15 cellular contexts compared by ENCODE assay signal in genomic region chr2:108412995-108413726, GRCh38. TPM values are rescaled to one million over a fixed set of nuclear protein-coding genes. Genes with fewer than 3 reads are reported as not detected.
A peak's percentile ranks its signal among the peaks of the same experiment; 100 is the strongest.
DNase-seq lines count a peak whose midpoint lies in the region; FAIRE-seq and TF ChIP-seq lines count a peak whose summit lies in the region.
"Had no signal": no experiment of that assay in that cellular context is flagged by ENCODE, and none has a peak within 500 bp of the region (broad histone marks: within the 10 kb centered on the region; RNA-seq: fewer than 3 reads in every experiment).

No MANE protein-coding gene starts in this region.

- peaks cover 5% of the 10 kb centered on the region; the same call in 1 of the 2 replicates for H3K36me3 Mint-ChIP-seq in HFFc6 (ENCODE audit: low read depth)
- no peaks in the 10 kb centered on the region for H3K36me3 Mint-ChIP-seq in activated T-cell treated with anti-CD3 and anti-CD28 coated beads, Interleukin-2, amount 50 U/mL, for 24 hours (ENCODE audit: low read depth)
- H3K36me3 Mint-ChIP-seq: CD4-positive, alpha-beta memory T cell had no signal

- peak overlapping the region; percentile 31 for H3K4me3 Mint-ChIP-seq in HFFc6
- no peak overlapping the region for H3K4me3 Mint-ChIP-seq in activated T-cell treated with anti-CD3 and anti-CD28 coated beads, Interleukin-2, amount 50 U/mL, for 24 hours
- H3K4me3 Mint-ChIP-seq: CD4-positive, alpha-beta memory T cell had no signal

- H3K4me1 ChIP-seq in adipocyte (ENCODE audit: control insufficient read depth, insufficient read depth, low read length), result peaks cover 18% of the 10 kb centered on the region
- H3K4me1 ChIP-seq: ascending aorta had no signal

- no peak overlapping the region for H3K4me3 ChIP-seq in AG04450 (ENCODE audit: low read depth, low read length)
- H3K4me3 ChIP-seq in adipocyte (ENCODE audit: low read length), result peak overlapping the region; percentile 29
- H3K4me3 ChIP-seq: ascending aorta had no signal

- no peaks in the 10 kb centered on the region for H3K9me3 Mint-ChIP-seq in HFFc6
- no peaks in the 10 kb centered on the region for H3K9me3 Mint-ChIP-seq in activated T-cell treated with anti-CD3 and anti-CD28 coated beads, Interleukin-2, amount 50 U/mL, for 24 hours

- POLR2A ChIA-PET in AG04450 (lab: Yijun Ruan, JAX), result interaction anchor here (0.9 kb wide), 1 partner anchor 121 kb away, joined by 3 read pairs; no protein-coding TSS in a partner anchor

- H3K27ac ChIP-seq in AG04450 (ENCODE audit: low read depth, low read length), result peak overlapping the region; percentile 49
- H3K27ac ChIP-seq: ascending aorta, neutrophil had no signal

- H3K9me3 ChIP-seq in AG04450 (ENCODE audit: control insufficient read depth, insufficient read depth, low read length) (no peaks in the 10 kb centered on the region), adipocyte (ENCODE audit: control insufficient read depth, low read length) (no peaks in the 10 kb centered on the region)
- H3K9me3 ChIP-seq: ascending aorta, neutrophil had no signal

- H3K27ac Mint-ChIP-seq in HFFc6, result peak overlapping the region; percentile 81
- H3K27ac Mint-ChIP-seq in activated T-cell treated with anti-CD3 and anti-CD28 coated beads, Interleukin-2, amount 50 U/mL, for 24 hours, result no peak overlapping the region
- H3K27ac Mint-ChIP-seq: CD4-positive, alpha-beta memory T cell had no signal

- H3K27me3 ChIP-seq in AG04450 (ENCODE audit: control insufficient read depth, insufficient read depth, low read length), result no peaks in the 10 kb centered on the region
- no peaks in the 10 kb centered on the region for H3K27me3 ChIP-seq in adipocyte (replicated peaks; ENCODE audit: control insufficient read depth, insufficient read depth, low read length)
- H3K27me3 ChIP-seq: ascending aorta, neutrophil had no signal

- peak; percentile 76 for DNase-seq in AG04450 (ENCODE audit: low read depth, low spot score)
- DNase-seq in HFFc6, result peak; percentile 98
- DNase-seq in adipocyte (ENCODE audit: low read depth), result peak; percentile 83
- peak; percentile 97 for DNase-seq in foreskin melanocyte
- DNase-seq in activated T-cell treated with anti-CD3 and anti-CD28 coated beads, Interleukin-2, amount 50 U/mL, for 24 hours, result no peak
- no peak for DNase-seq in cerebellar cortex (ENCODE audit: low spot score)
- no peak for DNase-seq in frontal cortex (ENCODE audit: low spot score in 2 of 2)
- no peak for DNase-seq in NCI-H82 (lab: John Stamatoyannopoulos, UW)
- DNase-seq: CD4-positive, alpha-beta memory T cell; left colon; NCI-H1694; stimulated activated CD4-positive, alpha-beta T cell treated with anti-CD3 and anti-CD28 coated beads, Interleukin-2, amount 100 ng/mL, for 48 hours had no signal

- no peak for TF ChIP-seq CTCF in AG04450 (IDR thresholded peaks at IDR 0.05; ENCODE audit: low read depth, low read length)
- TF ChIP-seq CTCF in HFFc6 (IDR thresholded peaks at IDR 0.05), result no peak

- peaks cover 55% of the 10 kb centered on the region for H3K4me1 Mint-ChIP-seq in HFFc6 (ENCODE audit: low read depth)
- no peaks in the 10 kb centered on the region for H3K4me1 Mint-ChIP-seq in activated T-cell treated with anti-CD3 and anti-CD28 coated beads, Interleukin-2, amount 50 U/mL, for 24 hours (ENCODE audit: low read depth)
- H3K4me1 Mint-ChIP-seq: CD4-positive, alpha-beta memory T cell had no signal

- CTCF ChIA-PET in AG04450 (lab: Charles Lee), result interaction anchor here (0.9 kb wide), 1 partner anchor 36 kb away, joined by 3 read pairs; the partner anchor contains the start of gene SULT1C4

- FAIRE-seq in frontal cortex (lab: Jason Lieb, UNC), result no peak
- FAIRE-seq: endothelial cell of umbilical vein had no signal

- H3K9ac ChIP-seq in adipocyte (ENCODE audit: low read length), result peak overlapping the region; percentile 11

- no peaks in the 10 kb centered on the region for H3K36me3 ChIP-seq in adipocyte (ENCODE audit: control insufficient read depth, insufficient read depth, low read length, severe bottlenecking)
- H3K36me3 ChIP-seq: ascending aorta, neutrophil had no signal

- H3K27me3 Mint-ChIP-seq in HFFc6 (ENCODE audit: insufficient read depth), result no peaks in the 10 kb centered on the region
- H3K27me3 Mint-ChIP-seq in activated T-cell treated with anti-CD3 and anti-CD28 coated beads, Interleukin-2, amount 50 U/mL, for 24 hours, result peaks cover 3% of the 10 kb centered on the region

RNA-seq across cellular contexts. Expression of gene SULT1C4, which starts 35.4 kb away (rescaled TPM):
- 4.0 and 4.1 TPM in 2 replicates for polyA plus RNA-seq in AG04450 (2011; rRNA removed)
- 1.7 and 1.9 TPM in 2 replicates for polyA minus RNA-seq in AG04450 (2011; rRNA and poly(A)+ RNA removed)
- total RNA-seq in HFFc6 (2021; fragmentation: NEBNext Ultra II Directional; extraction: Animal tissue kit (Norgen Biotek cat#: 25700)), result not detected
- 4.5 TPM for total RNA-seq in frontal cortex
- total RNA-seq: CD4-positive, alpha-beta memory T cell had no signal
- polyA plus RNA-seq: CD4-positive, alpha-beta memory T cell had no signal

RNA-seq across cellular contexts. Expression of gene GCC2, which starts 35.8 kb away (rescaled TPM):
- 13.2 and 19.5 TPM in 2 replicates for polyA plus RNA-seq in AG04450 (2011; rRNA removed)
- 9.0 and 17.7 TPM in 2 replicates for polyA minus RNA-seq in AG04450 (2011; rRNA and poly(A)+ RNA removed)
- 10 to 100 TPM; 31.5 to 39.5 (median 32.8) TPM for total RNA-seq in HFFc6 (2021; fragmentation: NEBNext Ultra II Directional; extraction: Animal tissue kit (Norgen Biotek cat#: 25700))
- total RNA-seq in frontal cortex, result 31.8 TPM

Comparison
In these comparisons a context has a peak if more than half of its experiments do, and no peak if none do; other contexts are left out.
1. DNase-seq: peak in AG04450 (single experiment), HFFc6 (single experiment), adipocyte (single experiment) and foreskin melanocyte (single experiment); none in activated T-cell treated with anti-CD3 and anti-CD28 coated beads, Interleukin-2, amount 50 U/mL, for 24 hours (single experiment), cerebellar cortex (single experiment), frontal cortex (0 of 2) and NCI-H82 (single experiment).